ENCODE assay signal across 22 cellular contexts in genomic region chr4:189364032-189364449, GRCh38.
DNase-seq lines count a peak whose midpoint lies in the region; FAIRE-seq and TF ChIP-seq lines count a peak whose summit lies in the region.
"Had no signal": no experiment of that assay in that cellular context is flagged by ENCODE, and none has a peak within 500 bp of the region (broad histone marks: within the 10 kb centered on the region; RNA-seq: fewer than 3 reads in every experiment).

No MANE protein-coding gene starts in this region.

- no peaks in the 10 kb centered on the region for H3K4me1 ChIP-seq in mammary epithelial cell (ENCODE audit: insufficient read depth, low read length)
- no peaks in the 10 kb centered on the region for H3K4me1 ChIP-seq in trophoblast cell (ENCODE audit: control insufficient read depth in 1 of 2, insufficient read depth in 2 of 2, low read length in 2 of 2)

- no peak overlapping the region for H3K9ac ChIP-seq in mammary epithelial cell (ENCODE audit: insufficient read depth, low read length)
- H3K9ac ChIP-seq in trophoblast cell (ENCODE audit: low read length), result no peak overlapping the region
- H3K9ac ChIP-seq: GM23248 had no signal

- H3K23ac ChIP-seq in trophoblast cell (ENCODE audit: low read length), result no peak overlapping the region

- dilution Hi-C loops in mammary epithelial cell (cut with HindIII; ENCODE audit: low sequenced_read_pairs), result no loop called here

- intact Hi-C loops in mammary epithelial cell (cut with micrococcal nuclease) (no loop called here), MCF 10A (cut with micrococcal nuclease) (no loop called here)

- no peak overlapping the region for H3K4me3 ChIP-seq in mammary epithelial cell (replicated peaks in 1 of 3; ENCODE audit: insufficient read depth in 1 of 3, low read depth in 2 of 3, low read length in 3 of 3)
- no peak overlapping the region for H3K4me3 ChIP-seq in choroid plexus epithelial cell (ENCODE audit: low read depth, low read length)
- no peak overlapping the region for H3K4me3 ChIP-seq in trophoblast cell (ENCODE audit: low read depth, low read length)
- H3K4me3 ChIP-seq in MG63, result no peak overlapping the region
- H3K4me3 ChIP-seq: GM23248, SK-N-MC had no signal

- CTCF ChIA-PET in mammary epithelial cell (lab: Charles Lee; ENCODE audit: low non-redundant PET), result no interaction called here
- CTCF ChIA-PET in MCF 10A (lab: Yijun Ruan, JAX), result no interaction called here

- H2AK5ac ChIP-seq in trophoblast cell (ENCODE audit: low read length), result no peak overlapping the region

- H2AFZ ChIP-seq in mammary epithelial cell (ENCODE audit: low read depth, low read length) (no peak overlapping the region), trophoblast cell (ENCODE audit: insufficient read depth, low read length, poor library complexity) (no peak overlapping the region)
- H2AFZ ChIP-seq: GM23248 had no signal

- H2BK5ac ChIP-seq in trophoblast cell (ENCODE audit: low read depth, low read length, poor library complexity), result no peak overlapping the region

- H3K14ac ChIP-seq in trophoblast cell (ENCODE audit: low read length), result no peak overlapping the region

- no peaks in the 10 kb centered on the region for H4K20me1 ChIP-seq in mammary epithelial cell (ENCODE audit: insufficient read depth, low read length)

- peaks cover 5% of the 10 kb centered on the region for H3K4me1 Mint-ChIP-seq in MCF 10A (ENCODE audit: insufficient read depth, unreplicated experiment)
- H3K4me1 Mint-ChIP-seq: B cell, CD14-positive monocyte had no signal

- H3K27ac ChIP-seq in mammary epithelial cell (ENCODE audit: insufficient read depth, low read depth, low read length) (no peak overlapping the region), trophoblast cell (ENCODE audit: low read depth, low read length) (no peak overlapping the region)
- H3K27ac ChIP-seq: GM23248, RWPE1, SK-N-MC had no signal

- no peak overlapping the region for H3K4me3 Mint-ChIP-seq in MCF 10A (ENCODE audit: unreplicated experiment)
- H3K4me3 Mint-ChIP-seq: B cell, CD14-positive monocyte had no signal

- H3K9me3 ChIP-seq in mammary epithelial cell (replicated peaks; ENCODE audit: insufficient read depth, low read length) (peaks cover 20% of the 10 kb centered on the region), trophoblast cell (ENCODE audit: insufficient read depth, low read depth, low read length) (peaks cover 3% of the 10 kb centered on the region), MG63 (no peaks in the 10 kb centered on the region)

- no peaks in the 10 kb centered on the region for H3K79me2 ChIP-seq in mammary epithelial cell (ENCODE audit: insufficient read depth, low read length)
- H3K79me2 ChIP-seq in trophoblast cell (ENCODE audit: control insufficient read depth, insufficient read depth, low read length, poor library complexity), result no peaks in the 10 kb centered on the region

- H3K18ac ChIP-seq in trophoblast cell (ENCODE audit: low read length), result no peak overlapping the region

- FAIRE-seq in urothelium cell line (lab: Jason Lieb, UNC), result peak; percentile 40

- no peak overlapping the region for H3K27ac Mint-ChIP-seq in MCF 10A (ENCODE audit: low read depth, unreplicated experiment)
- H3K27ac Mint-ChIP-seq: B cell, CD14-positive monocyte had no signal

- H3K4me2 ChIP-seq in mammary epithelial cell (ENCODE audit: insufficient read depth, low read depth, low read length) (no peak overlapping the region), trophoblast cell (ENCODE audit: low read length) (no peak overlapping the region)

- H2BK120ac ChIP-seq in trophoblast cell (ENCODE audit: insufficient read depth, low read length, poor library complexity), result no peak overlapping the region

- H3K9me3 Mint-ChIP-seq in MCF 10A (ENCODE audit: unreplicated experiment), result no peaks in the 10 kb centered on the region

- H4K8ac ChIP-seq in trophoblast cell (ENCODE audit: low read depth, low read length), result no peak overlapping the region

- H3K27me3 Mint-ChIP-seq in MCF 10A (ENCODE audit: insufficient read depth, unreplicated experiment), result no peaks in the 10 kb centered on the region
- H3K27me3 Mint-ChIP-seq: B cell had no signal

- no TSS peak for BruUV-seq in mammary epithelial cell (replicated peaks; lab: Mats Ljungman, UMichigan)
- BruUV-seq in MCF 10A (replicated peaks; lab: Mats Ljungman, UMichigan), result no TSS peak

- 87% methylated on average over 7 of the region's 44 CpGs for WGBS in mammary epithelial cell (ENCODE audit: low coverage, missing lambda C conversion rate)
- WGBS in trophoblast cell (ENCODE audit: extremely low coverage, insufficient coverage, insufficient read length), result no CpG with 5 or more reads among the region's 44 CpGs

- H3K79me1 ChIP-seq in trophoblast cell (ENCODE audit: low read length), result no peaks in the 10 kb centered on the region

- DNase-seq in mammary epithelial cell (peak; percentile 16), MCF 10A (ENCODE audit: unreplicated experiment) (no peak), choroid plexus epithelial cell (ENCODE audit: low read depth) (peak; percentile 2), trophoblast cell (peak; percentile 15 to 59), urothelium cell line (ENCODE audit: low spot score) (no peak), NCI-H1092 treated with DMSO at 0.1 percent for 48 hours (lab: John Stamatoyannopoulos, UW) (no peak), MG63 (no peak)
- DNase-seq in stimulated activated CD4-positive, alpha-beta T cell treated with anti-CD3 and anti-CD28 coated beads, Interleukin-12 subunit alpha, Interleukin-12 subunit beta, amount 100 ng/mL, for 4 hours, result no peak
- DNase-seq: GM23248, HCEC 1CT, Kasumi-1, MM.1S, NCI-H1092, NCI-H1436 treated with DMSO at 0.1 percent for 48 hours, NCI-H2029, NCI-H2227 treated with DMSO at 0.1 percent for 48 hours, NCI-H510A, SHP77 treated with DMSO at 0.1 percent for 48 hours had no signal

- no peak overlapping the region for H4K91ac ChIP-seq in trophoblast cell (ENCODE audit: low read depth, low read length)

- H2BK12ac ChIP-seq in trophoblast cell (ENCODE audit: low read length), result no peak overlapping the region

- H3K4ac ChIP-seq in trophoblast cell (ENCODE audit: low read depth, low read length), result no peak overlapping the region

- no peaks in the 10 kb centered on the region for H3K36me3 ChIP-seq in mammary epithelial cell (ENCODE audit: insufficient read depth, low read length)
- H3K36me3 ChIP-seq in trophoblast cell (ENCODE audit: control insufficient read depth in 1 of 2, insufficient read depth in 2 of 2, low read length in 2 of 2), result no peaks in the 10 kb centered on the region
- no peaks in the 10 kb centered on the region for H3K36me3 ChIP-seq in MG63

- in situ Hi-C loops in mammary epithelial cell (cut with MboI; ENCODE audit: low sequenced_read_pairs in 2 of 2), result no loop called here

- H3K27me3 ChIP-seq in mammary epithelial cell (ENCODE audit: insufficient read depth, low read length), result no peaks in the 10 kb centered on the region
- no peaks in the 10 kb centered on the region for H3K27me3 ChIP-seq in trophoblast cell (ENCODE audit: insufficient read depth, low read length)
- no peaks in the 10 kb centered on the region for H3K27me3 ChIP-seq in MG63

- POLR2A ChIA-PET in MCF 10A (lab: Yijun Ruan, JAX), result no interaction called here

- no peak for TF ChIP-seq CTCF in mammary epithelial cell (conservative IDR thresholded peaks at IDR 0.05 in 1 of 2, IDR thresholded peaks at IDR 0.05 in 1 of 2; ENCODE audit: extremely low read depth in 1 of 2, insufficient read depth in 1 of 2, low read depth in 1 of 2, low read length in 2 of 2)
- TF ChIP-seq CTCF in MCF 10A (IDR thresholded peaks at IDR 0.05; ENCODE audit: unreplicated experiment), result no peak
- TF ChIP-seq CTCF in choroid plexus epithelial cell (conservative IDR thresholded peaks at IDR 0.05; ENCODE audit: low read depth, low read length), result no peak

- H4K12ac ChIP-seq in trophoblast cell (ENCODE audit: low read depth, low read length), result no peak overlapping the region

- no peaks in the 10 kb centered on the region for H3K36me3 Mint-ChIP-seq in MCF 10A (ENCODE audit: insufficient read depth, unreplicated experiment)
- H3K36me3 Mint-ChIP-seq: CD14-positive monocyte had no signal

Comparison
In these comparisons a context has a peak if more than half of its experiments do, and no peak if none do; other contexts are left out.
1. DNase-seq: peak in mammary epithelial cell (single experiment), choroid plexus epithelial cell (single experiment) and trophoblast cell (2 of 2); none in MCF 10A (single experiment), urothelium cell line (single experiment), NCI-H1092 treated with DMSO at 0.1 percent for 48 hours (single experiment), MG63 (single experiment) and stimulated activated CD4-positive, alpha-beta T cell treated with anti-CD3 and anti-CD28 coated beads, Interleukin-12 subunit alpha, Interleukin-12 subunit beta, amount 100 ng/mL, for 4 hours (single experiment).